33 cellular contexts compared by ENCODE assay signal in the genomic region with DNA sequence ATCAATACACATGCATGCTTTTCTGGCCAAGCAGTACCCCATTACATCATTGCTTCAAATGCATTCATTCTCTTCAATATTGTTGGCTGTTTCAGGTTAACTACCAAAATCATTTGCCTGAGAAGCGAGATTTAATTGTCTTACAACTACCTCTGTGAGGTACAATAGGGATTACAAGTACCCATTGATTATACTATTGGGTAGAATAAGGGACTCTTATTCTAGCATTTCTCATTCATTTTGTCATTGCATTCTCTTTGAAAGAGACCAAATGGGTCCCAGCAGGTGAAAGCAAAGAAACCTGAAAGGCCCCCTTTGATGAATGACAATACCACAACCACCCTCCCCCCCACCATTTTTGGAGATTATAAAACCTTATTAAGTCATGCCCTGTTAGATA.
DNase-seq lines count a peak whose midpoint lies in the region; ATAC-seq, FAIRE-seq and TF ChIP-seq lines count a peak whose summit lies in the region.
"Had no signal": no experiment of that assay in that cellular context is flagged by ENCODE, and none has a peak within 500 bp of the region (broad histone marks: within the 10 kb centered on the region; RNA-seq: fewer than 3 reads in every experiment).

No MANE protein-coding gene starts in this region.

- no peak overlapping the region for H2BK20ac ChIP-seq in H9 (ENCODE audit: low read depth, low read length, poor library complexity, severe bottlenecking)

- H3K79me2 ChIP-seq in H9 (ENCODE audit: insufficient read depth, low read length) (no peaks in the 10 kb centered on the region), mesendoderm (ENCODE audit: control insufficient read depth, insufficient read depth, low read length) (no peaks in the 10 kb centered on the region)

- H3K36me3 Mint-ChIP-seq in H9 (ENCODE audit: insufficient read depth in 1 of 3, low read depth in 3 of 3), result no peaks in the 10 kb centered on the region
- H3K36me3 Mint-ChIP-seq: activated naive CD4-positive, alpha-beta T cell treated with anti-CD3 and anti-CD28 coated beads, Interleukin-2, amount 50 U/mL, for 24 hours; naive B cell had no signal

- H3K27me3 Mint-ChIP-seq in H9 (ENCODE audit: low read depth), result peaks cover 81% of the 10 kb centered on the region

- no peak overlapping the region for H2AK5ac ChIP-seq in H9 (ENCODE audit: insufficient read length, low read length)
- no peak overlapping the region for H2AK5ac ChIP-seq in mesendoderm (ENCODE audit: low read length)

- TF ChIP-seq CTCF in H9 (conservative IDR thresholded peaks at IDR 0.05) (no peak), lower leg skin (IDR thresholded peaks at IDR 0.05) (no peak)

- H2BK5ac ChIP-seq in H9 (ENCODE audit: insufficient read length, low read length), result no peak overlapping the region
- H2BK5ac ChIP-seq in mesendoderm (ENCODE audit: low read length), result no peak overlapping the region

- no peak overlapping the region for H3K4me3 Mint-ChIP-seq in H9
- H3K4me3 Mint-ChIP-seq: activated CD4-positive, alpha-beta memory T cell treated with anti-CD3 and anti-CD28 coated beads, Interleukin-2, amount 10 ng/mL, durations not matched to agents 7 days and 5 days; activated naive CD4-positive, alpha-beta T cell treated with anti-CD3 and anti-CD28 coated beads, Interleukin-2, amount 50 U/mL, for 24 hours; activated T-helper 17 cell treated with anti-CD3 and anti-CD28 coated beads, Interleukin-2, amount 50 U/mL, for 72 hours; HFFc6; naive B cell had no signal

- H2BK120ac ChIP-seq in H9 (ENCODE audit: low read depth, low read length, poor library complexity, severe bottlenecking) (no peak overlapping the region), mesendoderm (ENCODE audit: low read depth, low read length) (no peak overlapping the region)

- H4K91ac ChIP-seq in H9 (ENCODE audit: insufficient read length, low read depth, low read length), result no peak overlapping the region

- no peak overlapping the region for H3K27ac ChIP-seq in H9 (ENCODE audit: insufficient read length, low read depth, low read length)
- H3K27ac ChIP-seq in cingulate gyrus (ENCODE audit: low read depth, low read length), result peak overlapping the region; percentile 67
- H3K27ac ChIP-seq in mesendoderm (ENCODE audit: low read depth, low read length), result no peak overlapping the region
- H3K27ac ChIP-seq: colonic mucosa, left lung, SJSA1, skin epidermis had no signal

- no peak overlapping the region for H3T11ph ChIP-seq in H9 (ENCODE audit: low read length)

- peak overlapping the region; percentile 33 for H3K4me2 ChIP-seq in H9 (ENCODE audit: insufficient read depth, insufficient read length, low read length)
- no peak overlapping the region for H3K4me2 ChIP-seq in mesendoderm (ENCODE audit: low read length)

- TF ChIP-seq POLR2A in GM12891 (IDR thresholded peaks at IDR 0.05; ENCODE audit: low read depth, low read length) (no peak), lower leg skin (IDR thresholded peaks at IDR 0.05) (no peak)

- peaks cover 25 to 27% of the 10 kb centered on the region in 2 experiments for H3K4me1 Mint-ChIP-seq in H9
- H3K4me1 Mint-ChIP-seq: activated CD4-positive, alpha-beta memory T cell treated with anti-CD3 and anti-CD28 coated beads, Interleukin-2, amount 10 ng/mL, durations not matched to agents 7 days and 5 days; activated naive CD4-positive, alpha-beta T cell treated with anti-CD3 and anti-CD28 coated beads, Interleukin-2, amount 50 U/mL, for 24 hours; activated T-helper 17 cell treated with anti-CD3 and anti-CD28 coated beads, Interleukin-2, amount 50 U/mL, for 72 hours; naive B cell had no signal

- H3K9me3 Mint-ChIP-seq in H9, result peaks cover 0 to 3% of the 10 kb centered on the region in 2 experiments; a peak in 2 of 5 replicates
- H3K9me3 Mint-ChIP-seq: activated CD4-positive, alpha-beta memory T cell treated with anti-CD3 and anti-CD28 coated beads, Interleukin-2, amount 10 ng/mL, durations not matched to agents 7 days and 5 days; activated naive CD4-positive, alpha-beta T cell treated with anti-CD3 and anti-CD28 coated beads, Interleukin-2, amount 50 U/mL, for 24 hours; activated T-helper 17 cell treated with anti-CD3 and anti-CD28 coated beads, Interleukin-2, amount 50 U/mL, for 72 hours; HFFc6; naive B cell had no signal

- H4K5ac ChIP-seq in H9 (ENCODE audit: insufficient read length, low read depth, low read length) (no peak overlapping the region), mesendoderm (ENCODE audit: low read length) (no peak overlapping the region)

- H2BK15ac ChIP-seq in H9 (ENCODE audit: low read depth, low read length) (no peak overlapping the region), mesendoderm (replicated peaks; ENCODE audit: low read depth) (no peak overlapping the region)

- H3K23me2 ChIP-seq in H9 (ENCODE audit: insufficient read length, low read depth, low read length, poor library complexity, severe bottlenecking), result no peaks in the 10 kb centered on the region

- H4K8ac ChIP-seq in H9 (replicated peaks; ENCODE audit: insufficient read length, low read depth, low read length) (no peak overlapping the region), mesendoderm (ENCODE audit: low read depth, low read length) (no peak overlapping the region)

- H3K4ac ChIP-seq in H9 (ENCODE audit: low read depth, low read length) (no peak overlapping the region), mesendoderm (ENCODE audit: low read depth, low read length) (no peak overlapping the region)

- no peak overlapping the region for H3K9ac ChIP-seq in H9 (ENCODE audit: extremely low read depth, insufficient read length, low read length)
- no peak overlapping the region for H3K9ac ChIP-seq in mesendoderm (ENCODE audit: low read length)

- H3K4me1 ChIP-seq in H9 (ENCODE audit: insufficient read depth, low read length), result no peaks in the 10 kb centered on the region; the same call in 1 of the 2 replicates
- no peaks in the 10 kb centered on the region for H3K4me1 ChIP-seq in mesendoderm (ENCODE audit: control insufficient read depth, low read depth, low read length)
- H3K4me1 ChIP-seq: colonic mucosa, left lung, SJSA1 had no signal

- peak overlapping the region in 1 of 3 experiments; percentile 68; a peak in 1 of 7 replicates for H3K27ac Mint-ChIP-seq in H9
- H3K27ac Mint-ChIP-seq: activated CD4-positive, alpha-beta memory T cell treated with anti-CD3 and anti-CD28 coated beads, Interleukin-2, amount 10 ng/mL, durations not matched to agents 7 days and 5 days; activated naive CD4-positive, alpha-beta T cell treated with anti-CD3 and anti-CD28 coated beads, Interleukin-2, amount 50 U/mL, for 24 hours; activated T-helper 17 cell treated with anti-CD3 and anti-CD28 coated beads, Interleukin-2, amount 50 U/mL, for 72 hours; HFFc6; naive B cell had no signal

- no CpG with 5 or more reads among the region's 1 CpG for WGBS in H9 (ENCODE audit: extremely low coverage, insufficient read length, low lambda C conversion rate)
- no CpG with 5 or more reads among the region's 1 CpG for WGBS in mesendoderm (ENCODE audit: extremely low coverage, insufficient coverage, low lambda C conversion rate)
- 64 to 69% methylated on average over 1 of the region's 1 CpG for WGBS in lower leg skin, 2 donors

- no peak overlapping the region for H3K4me3 ChIP-seq in mesendoderm (ENCODE audit: low read length)
- no peak overlapping the region for H3K4me3 ChIP-seq in lower leg skin (ENCODE audit: low read depth, poor library complexity, severe bottlenecking)
- H3K4me3 ChIP-seq: colonic mucosa, left lung, SJSA1, skin epidermis had no signal

- H3K36me3 ChIP-seq in mesendoderm (ENCODE audit: control insufficient read depth, insufficient read depth, low read length), result no peaks in the 10 kb centered on the region
- H3K36me3 ChIP-seq: colonic mucosa, left lung, SJSA1 had no signal

- no peaks in the 10 kb centered on the region for H4K20me1 ChIP-seq in H9 (ENCODE audit: control insufficient read depth, insufficient read depth, insufficient read length)

- no peak overlapping the region for H3K23ac ChIP-seq in H9 (ENCODE audit: insufficient read length, low read depth, low read length)
- no peak overlapping the region for H3K23ac ChIP-seq in mesendoderm (ENCODE audit: low read length)

- DNase-seq in H9, result peak; percentile 44
- peak; percentile 58 to 78 for DNase-seq in NCI-H2081 (lab: John Stamatoyannopoulos, UW)
- DNase-seq in mesendoderm, result peak; percentile 6
- DNase-seq in left cardiac atrium, result no peak
- DNase-seq in GM12891 (ENCODE audit: insufficient read length, low spot score), result no peak
- DNase-seq in lower leg skin (ENCODE audit: low spot score in 2 of 2), result no peak
- DNase-seq in SK-N-DZ (ENCODE audit: low spot score), result no peak
- DNase-seq: ACHN; activated CD4-positive, alpha-beta memory T cell treated with anti-CD3 and anti-CD28 coated beads, Interleukin-2, amount 10 ng/mL, durations not matched to agents 7 days and 5 days; activated CD4-positive, CD25-positive, alpha-beta regulatory T cell treated with anti-CD3 and anti-CD28 coated beads, Interleukin-2, amount 50 U/mL, for 72 hours; activated CD8-positive, alpha-beta memory T cell treated with anti-CD3 and anti-CD28 coated beads, Interleukin-2, amount 50 U/mL, for 48 hours; amygdala; colonic mucosa; DMS53; effector memory CD4-positive, alpha-beta T cell; erythroblast; GF-D8; HFFc6; left lung; naive B cell; NCI-H187 treated with DMSO at 0.1 percent for 48 hours; NCI-H226; occipital lobe; RPMI8226; stimulated activated CD4-positive, alpha-beta T cell treated with anti-CD3 and anti-CD28 coated beads, Interleukin-1b, Interleukin-23, amount 100 ng/mL, for 48 hours; trophoblast cell had no signal

- H3K56ac ChIP-seq in H9 (ENCODE audit: insufficient read length, low read depth, low read length) (no peak overlapping the region), mesendoderm (ENCODE audit: low read length) (no peak overlapping the region)

- H3K79me1 ChIP-seq in H9 (ENCODE audit: insufficient read depth, low read depth, low read length, poor library complexity, severe bottlenecking) (no peaks in the 10 kb centered on the region), mesendoderm (ENCODE audit: low read length) (no peaks in the 10 kb centered on the region)

- no peak overlapping the region for H2AFZ ChIP-seq in H9 (ENCODE audit: low read length)

- no peak for ATAC-seq in left cardiac atrium
- ATAC-seq: activated T-helper 17 cell treated with anti-CD3 and anti-CD28 coated beads, Interleukin-2, amount 50 U/mL, for 72 hours; left lung had no signal

- FAIRE-seq in GM12891 (lab: Jason Lieb, UNC), result no peak
- FAIRE-seq: GM18507, TTC549 had no signal

- H3K18ac ChIP-seq in H9 (ENCODE audit: insufficient read length, low read depth, low read length) (no peak overlapping the region), mesendoderm (ENCODE audit: low read length) (no peak overlapping the region)

- no peak overlapping the region for H2BK12ac ChIP-seq in H9 (ENCODE audit: insufficient read length, low read depth, low read length)

- no peak overlapping the region for H3K14ac ChIP-seq in H9 (ENCODE audit: insufficient read depth, low read length)

- intact Hi-C loops in left cardiac atrium (cut with DNase I) (loop anchor here in 1 of 2 donors (10.0 kb wide), 1 partner anchor 347 kb away; no protein-coding TSS in a partner anchor), lower leg skin (cut with DNase I; ENCODE audit: low total_unique reads) (no loop called here)

- no peaks in the 10 kb centered on the region for H3K9me3 ChIP-seq in H9 (ENCODE audit: control insufficient read depth, low read depth, low read length)
- H3K9me3 ChIP-seq: colonic mucosa, left lung, SJSA1 had no signal

- H3K27me3 ChIP-seq in H9 (ENCODE audit: insufficient read depth, low read length) (no peaks in the 10 kb centered on the region), mesendoderm (ENCODE audit: insufficient read depth, low read length, poor library complexity) (no peaks in the 10 kb centered on the region)
- H3K27me3 ChIP-seq: colonic mucosa had no signal

Comparison
In these comparisons a context has a peak if more than half of its experiments do, and no peak if none do; other contexts are left out.
1. DNase-seq: peak in H9 (single experiment), NCI-H2081 (2 of 2) and mesendoderm (single experiment); none in left cardiac atrium (single experiment), GM12891 (single experiment), lower leg skin (0 of 2) and SK-N-DZ (single experiment).